Comparison of ENCODE assay signal across 28 cellular contexts in genomic region chr2:66242099-66242498, GRCh38.
"Had no signal": no experiment of that assay in that cellular context is flagged by ENCODE, and none has a peak within 500 bp of the region (broad histone marks: within the 10 kb centered on the region; RNA-seq: fewer than 3 reads in every experiment).

No MANE protein-coding gene starts in this region.

- ATAC-seq: activated CD4-positive, CD25-positive, alpha-beta regulatory T cell treated with anti-CD3 and anti-CD28 coated beads, Interleukin-2, amount 50 U/mL, for 24 hours; activated CD8-positive, alpha-beta memory T cell treated with anti-CD3 and anti-CD28 coated beads, Interleukin-2, amount 10 ng/mL, durations not matched to agents 7 days and 5 days; activated CD8-positive, alpha-beta T cell treated with anti-CD3 and anti-CD28 coated beads for 36 hours; activated naive CD8-positive, alpha-beta T cell treated with anti-CD3 and anti-CD28 coated beads, Interleukin-2, amount 50 U/mL, for 24 hours; gastrocnemius medialis; heart left ventricle; T-helper 17 cell had no signal

- H3K36me3 ChIP-seq: ascending aorta, esophagus muscularis mucosa, gastrocnemius medialis, heart left ventricle, WERI-Rb-1 had no signal

- DNase-seq: activated B cell treated with CpG ODN at 0.5 μM for 24 hours; activated CD4-positive, alpha-beta T cell treated with anti-CD3 and anti-CD28 coated beads for 48 hours; activated CD4-positive, alpha-beta T cell treated with anti-CD3 and anti-CD28 coated beads, Interleukin-2, amount 50 U/mL, for 1 hour; activated CD4-positive, alpha-beta T cell treated with anti-CD3 and anti-CD28 coated beads, Interleukin-2, amount 50 U/mL, for 48 hours; activated CD8-positive, alpha-beta memory T cell treated with anti-CD3 and anti-CD28 coated beads, Interleukin-2, amount 10 ng/mL, durations not matched to agents 7 days and 5 days; activated CD8-positive, alpha-beta memory T cell treated with anti-CD3 and anti-CD28 coated beads, Interleukin-2, amount 50 U/mL, for 4 hours; activated CD8-positive, alpha-beta T cell treated with anti-CD3 and anti-CD28 coated beads for 36 hours; activated effector memory CD4-positive, alpha-beta T cell treated with anti-CD3 and anti-CD28 coated beads, Interleukin-2, amount 50 U/mL, for 16 hours; activated naive CD4-positive, alpha-beta T cell treated with anti-CD3 and anti-CD28 coated beads for 36 hours; activated naive CD8-positive, alpha-beta T cell treated with anti-CD3 and anti-CD28 coated beads for 36 hours; activated naive CD8-positive, alpha-beta T cell treated with anti-CD3 and anti-CD28 coated beads, Interleukin-2, amount 50 U/mL, for 24 hours; activated T-cell treated with anti-CD3 and anti-CD28 coated beads, Interleukin-2, amount 50 U/mL, for 1 hour; activated T-cell treated with anti-CD3 and anti-CD28 coated beads, Interleukin-2, amount 50 U/mL, for 48 hours; dorsolateral prefrontal cortex; effector memory CD4-positive, alpha-beta T cell; endodermal cell; gastrocnemius medialis; glutamatergic neuron; heart left ventricle; T-helper 17 cell; T1000; WERI-Rb-1 had no signal

- H3K9me3 ChIP-seq: ascending aorta, esophagus muscularis mucosa, gastrocnemius medialis, heart left ventricle had no signal

- H3K27me3 ChIP-seq: ascending aorta, esophagus muscularis mucosa, gastrocnemius medialis, heart left ventricle had no signal

- H3K27ac ChIP-seq: ascending aorta, coronary artery, dorsolateral prefrontal cortex, esophagus muscularis mucosa, foreskin keratinocyte, gastrocnemius medialis, heart left ventricle, WERI-Rb-1 had no signal

- H3K4me1 ChIP-seq: ascending aorta, foreskin keratinocyte, gastrocnemius medialis had no signal

- H3K4me3 ChIP-seq: ascending aorta, coronary artery, dorsolateral prefrontal cortex, esophagus muscularis mucosa, gastrocnemius medialis, heart left ventricle had no signal

- FAIRE-seq: bronchial epithelial cell had no signal
